21 cellular contexts compared by ENCODE assay signal in genomic region chr18:77557030-77557429, GRCh38.
DNase-seq lines count a peak whose midpoint lies in the region; ATAC-seq, FAIRE-seq and TF ChIP-seq lines count a peak whose summit lies in the region.
"Had no signal": no experiment of that assay in that cellular context is flagged by ENCODE, and none has a peak within 500 bp of the region (broad histone marks: within the 10 kb centered on the region; RNA-seq: fewer than 3 reads in every experiment).

No MANE protein-coding gene starts in this region.

- TF ChIP-seq RAD21 in GM12878 (IDR thresholded peaks at IDR 0.05; ENCODE audit: insufficient read depth, low read depth, low read length), result no peak

- H2AFZ ChIP-seq in GM12878 (ENCODE audit: control insufficient read depth, low read depth, low read length), result no peak overlapping the region

- intact Hi-C loops in GM12878 (cut with micrococcal nuclease; ENCODE audit: unreplicated experiment), result no loop called here
- intact Hi-C loops in upper lobe of right lung (cut with DNase I), result no loop called here

- WGBS in GM12878 (ENCODE audit: insufficient coverage, insufficient replicate concordance, low lambda C conversion rate, missing lambda C conversion rate), result 25% methylated on average over 5 of the region's 5 CpGs

- TF ChIP-seq POLR2A in GM12878 (IDR thresholded peaks at IDR 0.05; ENCODE audit: low read depth, low read length) (no peak), GM12891 (IDR thresholded peaks at IDR 0.05; ENCODE audit: low read depth, low read length) (no peak)

- H3K9ac ChIP-seq in GM12878 (ENCODE audit: control insufficient read depth, insufficient read depth, low read length), result no peak overlapping the region

- RAD21 ChIA-PET in GM12878 (lab: Charles Lee; ENCODE audit: unreplicated experiment), result no interaction called here

- TF ChIP-seq CTCF in GM12878 (IDR thresholded peaks at IDR 0.05 in 2 of 3, conservative IDR thresholded peaks at IDR 0.05 in 1 of 3; ENCODE audit: control insufficient read depth in 2 of 3, extremely low read depth in 1 of 3, insufficient read depth in 1 of 3, low read depth in 3 of 3, low read length in 3 of 3), result no peak
- TF ChIP-seq CTCF in upper lobe of right lung (IDR thresholded peaks at IDR 0.05), result no peak

- H3K27ac ChIP-seq in GM12878 (ENCODE audit: control insufficient read depth, insufficient read depth) (no peak overlapping the region), upper lobe of right lung (no peak overlapping the region)
- H3K27ac ChIP-seq: body of pancreas, gastroesophageal sphincter, spleen had no signal

- H3K9me3 ChIP-seq in GM12878 (replicated peaks; ENCODE audit: control insufficient read depth, insufficient read depth, low read length), result no peaks in the 10 kb centered on the region
- no peaks in the 10 kb centered on the region for H3K9me3 ChIP-seq in upper lobe of right lung
- H3K9me3 ChIP-seq: body of pancreas, gastroesophageal sphincter, spleen had no signal

- SMC1A ChIA-PET in GM12878 (lab: Charles Lee; ENCODE audit: uncharacterized antibody, unreplicated experiment), result no interaction called here

- no peaks in the 10 kb centered on the region for H3K36me3 ChIP-seq in GM12878 (ENCODE audit: control insufficient read depth in 2 of 2, insufficient read depth in 2 of 2, low read length in 1 of 2)
- no peaks in the 10 kb centered on the region for H3K36me3 ChIP-seq in upper lobe of right lung
- H3K36me3 ChIP-seq: gastroesophageal sphincter, spleen had no signal

- POLR2A ChIA-PET in GM12878 (lab: Charles Lee), result no interaction called here

- no TSS peak for BruUV-seq in GM12878 (replicated peaks; lab: Mats Ljungman, UMichigan)

- H3K4me3 ChIP-seq in GM12878, result no peak overlapping the region
- H3K4me3 ChIP-seq in upper lobe of right lung, result no peak overlapping the region
- H3K4me3 ChIP-seq: body of pancreas, gastroesophageal sphincter, spleen had no signal

- DNase-seq in Daoy (ENCODE audit: low read depth) (peak; percentile 17), KBM-7 (peak; percentile 4), GM12878 (ENCODE audit: low read depth, low spot score) (no peak), islet precursor cell (peak; percentile 65), upper lobe of right lung (no peak), NCI-H146 treated with DMSO at 0.1 percent for 48 hours (lab: John Stamatoyannopoulos, UW; ENCODE audit: unreplicated experiment) (no peak), GM12891 (ENCODE audit: insufficient read length, low spot score) (no peak)
- DNase-seq: activated CD4-positive, alpha-beta memory T cell treated with anti-CD3 and anti-CD28 coated beads for 36 hours; activated T-cell treated with anti-CD3 and anti-CD28 coated beads, Interleukin-2, amount 50 U/mL, for 4 hours; AML-193; body of pancreas; cortex of kidney; EL; HCEC 1CT; NCI-H2171; NCI-H748 treated with DMSO at 0.1 percent for 48 hours; posterior cingulate gyrus; spleen had no signal

- in situ Hi-C loops in KBM-7 (cut with MboI; ENCODE audit: low pct_unique_long_range_greater_than_20kb, low sequenced_read_pairs), result no loop called here
- in situ Hi-C loops in GM12878 (cut with MboI), result no loop called here

- H3K27me3 ChIP-seq in GM12878 (replicated peaks in 1 of 2; ENCODE audit: control insufficient read depth in 2 of 2, insufficient read depth in 2 of 2, low read length in 1 of 2), result no peaks in the 10 kb centered on the region
- no peaks in the 10 kb centered on the region for H3K27me3 ChIP-seq in upper lobe of right lung
- H3K27me3 ChIP-seq: body of pancreas, gastroesophageal sphincter, spleen had no signal

- no peak for TF ChIP-seq EP300 in GM12878 (IDR thresholded peaks at IDR 0.05; ENCODE audit: borderline replicate concordance in 1 of 2, control insufficient read depth in 1 of 2, low read depth in 2 of 2, low read length in 2 of 2)

- ATAC-seq in GM12878 (no peak), GM19324 (IDR thresholded peaks at IDR 0.05; ENCODE audit: low FRiP score, unreplicated experiment) (no peak), upper lobe of right lung (no peak)
- ATAC-seq: activated T-cell treated with anti-CD3 and anti-CD28 coated beads, Interleukin-2, amount 50 U/mL, for 4 hours; body of pancreas; gastroesophageal sphincter; Panc1 had no signal

- FAIRE-seq in GM12878 (lab: Jason Lieb, UNC) (no peak), GM12891 (lab: Jason Lieb, UNC) (no peak)

- no peaks in the 10 kb centered on the region for H3K79me2 ChIP-seq in GM12878 (ENCODE audit: control insufficient read depth, insufficient read depth, low read length)

- H3K4me2 ChIP-seq in GM12878 (ENCODE audit: control insufficient read depth, insufficient read depth), result no peak overlapping the region

- CTCF ChIA-PET in GM12878 (lab: Yijun Ruan, JAX), result no interaction called here

- H3K4me1 ChIP-seq in GM12878 (ENCODE audit: control insufficient read depth, insufficient read depth, low read length), result no peaks in the 10 kb centered on the region
- no peaks in the 10 kb centered on the region for H3K4me1 ChIP-seq in upper lobe of right lung
- H3K4me1 ChIP-seq: body of pancreas, gastroesophageal sphincter, spleen had no signal

- no peaks in the 10 kb centered on the region for H4K20me1 ChIP-seq in GM12878 (ENCODE audit: control insufficient read depth, insufficient read depth)

TF ChIP-seq in GM12878, 131 proteins besides CTCF, POLR2A, EP300 and RAD21:
- peak; percentile 85 for TF ChIP-seq REST (IDR thresholded peaks at IDR 0.05; ENCODE audit: low read depth, low read length)
- TF ChIP-seq USF1 (IDR thresholded peaks at IDR 0.05; ENCODE audit: borderline replicate concordance, extremely low read length, insufficient read depth, low read depth, low read length), result no peak

TF ChIP-seq in GM12891, 5 proteins besides CTCF, POLR2A, EP300 and RAD21:
- TF ChIP-seq SPI1 (IDR thresholded peaks at IDR 0.05; ENCODE audit: low read depth, low read length), result no peak
- TF ChIP-seq PAX5 (IDR thresholded peaks at IDR 0.05; ENCODE audit: insufficient read depth, low read length, severe bottlenecking), result no peak
- no peak for TF ChIP-seq TAF1 (IDR thresholded peaks at IDR 0.05; ENCODE audit: low read depth, low read length)
- TF ChIP-seq POU2F2 (IDR thresholded peaks at IDR 0.05; ENCODE audit: low read depth, low read length), result no peak
- no peak for TF ChIP-seq POLR2AphosphoS5 (IDR thresholded peaks at IDR 0.05; ENCODE audit: low read depth, low read length)
TF ChIP-seq in GM12891: peak in this region for 0.

Comparison
In these comparisons a context has a peak if more than half of its experiments do, and no peak if none do; other contexts are left out.
1. DNase-seq: peak in Daoy (single experiment), KBM-7 (single experiment) and islet precursor cell (single experiment); none in GM12878 (single experiment), upper lobe of right lung (single experiment), NCI-H146 treated with DMSO at 0.1 percent for 48 hours (single experiment) and GM12891 (single experiment).